ENCODE assay signal across 8 cellular contexts in the genomic region with DNA sequence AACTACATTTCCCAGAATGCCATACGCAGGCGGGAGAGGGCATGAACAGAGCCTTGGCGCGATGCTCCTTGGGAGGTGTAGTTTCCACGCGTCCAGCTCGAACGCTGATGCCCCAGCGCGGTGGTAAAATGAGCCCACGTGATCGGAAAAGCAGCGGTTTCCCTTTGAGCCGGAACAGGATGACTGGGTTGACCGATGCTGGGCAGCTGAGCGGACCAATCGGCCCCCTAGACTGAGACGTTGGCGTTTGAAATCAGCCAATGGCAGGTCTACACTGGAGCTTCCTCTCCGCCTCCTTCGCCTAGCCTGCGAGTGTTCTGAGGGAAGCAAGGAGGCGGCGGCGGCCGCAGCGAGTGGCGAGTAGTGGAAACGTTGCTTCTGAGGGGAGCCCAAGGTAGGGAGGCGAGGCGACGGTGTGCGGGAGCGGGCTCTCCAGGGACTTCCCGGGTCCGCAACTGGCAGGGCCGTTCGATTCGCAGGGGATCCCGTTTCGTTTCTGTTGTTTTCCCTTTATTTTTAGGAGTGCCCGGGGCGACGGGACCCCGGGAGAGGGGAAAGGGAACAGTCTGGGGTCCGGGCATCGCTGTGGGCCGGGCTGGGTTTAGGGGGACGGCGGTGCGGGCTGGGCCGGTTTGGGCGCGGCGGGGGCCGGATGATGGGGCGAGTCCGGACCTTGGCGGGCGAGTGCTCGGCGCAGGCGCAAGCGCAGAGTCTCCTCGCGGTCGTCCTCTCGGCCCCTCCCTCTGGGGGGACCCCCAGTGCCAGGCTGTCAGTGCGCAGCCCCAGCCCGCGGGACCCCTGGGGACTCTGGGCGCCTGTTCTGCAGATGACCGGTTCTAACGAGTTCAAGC. TPM values are rescaled to one million over a fixed set of nuclear protein-coding genes. Genes with fewer than 3 reads are reported as not detected.
DNase-seq lines count a peak whose midpoint lies in the region; ATAC-seq and TF ChIP-seq lines count a peak whose summit lies in the region.

Gene BUB3 (plus strand): TSS at position 311 of the 851 bp plus-strand sequence. CDS start 516 bp downstream, at position 827.

- intact Hi-C loops in left ventricle myocardium superior (cut with micrococcal nuclease): no loop called here
- intact Hi-C loops in prostate gland (cut with DNase I): no loop called here

- peak; percentile 75 for TF ChIP-seq POLR2A in prostate gland (IDR thresholded peaks at IDR 0.05)

- H3K36me3 ChIP-seq in prostate gland (no peaks in the 10 kb centered on the region), urinary bladder (ENCODE audit: insufficient read depth) (peaks cover 3% of the 10 kb centered on the region)

- no peaks in the 10 kb centered on the region for H3K9me3 ChIP-seq in prostate gland

- TF ChIP-seq CTCF in prostate gland (IDR thresholded peaks at IDR 0.05): peak in 2 of 4 experiments; percentile 41 to 49

- H3K4me1 ChIP-seq in prostate gland (replicated peaks) (peaks cover 6% of the 10 kb centered on the region), urinary bladder (ENCODE audit: insufficient read depth) (peaks cover 2% of the 10 kb centered on the region)

- under 1% methylated on average over 73 of the region's 74 CpGs for WGBS in prostate gland
- WGBS in urinary bladder: under 1% methylated on average over 74 of the region's 74 CpGs

- peak within 1 kb of the TSS; percentile 58 for H3K27ac ChIP-seq in angular gyrus (ENCODE audit: low read depth, low read length)
- H3K27ac ChIP-seq in prostate gland: peak within 1 kb of the TSS; percentile 80 to 86
- H3K27ac ChIP-seq in urinary bladder (ENCODE audit: low read depth): peak within 1 kb of the TSS; percentile 88

- DNase-seq in NCI-H187 (lab: John Stamatoyannopoulos, UW) (peak; percentile 81 to 89), T-helper 2 cell (peak; percentile 64 to 100 (median 90)), left ventricle myocardium superior (peak; percentile 97), prostate gland (ENCODE audit: low spot score) (peak; percentile 99)

- ATAC-seq in GM18498 (IDR thresholded peaks at IDR 0.05; ENCODE audit: unreplicated experiment): peak; percentile 94
- ATAC-seq in HG02938 (IDR thresholded peaks at IDR 0.05; ENCODE audit: unreplicated experiment): peak; percentile 91
- peak; percentile 99 for ATAC-seq in left ventricle myocardium superior

- H3K4me3 ChIP-seq in prostate gland: peak within 1 kb of the TSS; percentile 97 to 98
- H3K4me3 ChIP-seq in urinary bladder (ENCODE audit: low read depth, low read length): peak within 1 kb of the TSS; percentile 89

- peaks cover 21% of the 10 kb centered on the region for H3K27me3 ChIP-seq in prostate gland (replicated peaks; ENCODE audit: insufficient read depth)

RNA-seq across cellular contexts. Expression of gene BUB3, which starts in this region (rescaled TPM):
- total RNA-seq in left ventricle myocardium superior (40.0 TPM), prostate gland (10 to 100 TPM; 69.3 to 87.7 TPM), urinary bladder (115 TPM)
- polyA plus RNA-seq in urinary bladder: 69.8 TPM

Comparison
In these comparisons a context has a peak if more than half of its experiments do, and no peak if none do; other contexts are left out.
1. Peak in every context shown above with its lines: DNase-seq, ATAC-seq, H3K4me3 ChIP-seq and H3K27ac ChIP-seq.